Comparison of ENCODE assay signal across 1 cellular context in the genomic region with DNA sequence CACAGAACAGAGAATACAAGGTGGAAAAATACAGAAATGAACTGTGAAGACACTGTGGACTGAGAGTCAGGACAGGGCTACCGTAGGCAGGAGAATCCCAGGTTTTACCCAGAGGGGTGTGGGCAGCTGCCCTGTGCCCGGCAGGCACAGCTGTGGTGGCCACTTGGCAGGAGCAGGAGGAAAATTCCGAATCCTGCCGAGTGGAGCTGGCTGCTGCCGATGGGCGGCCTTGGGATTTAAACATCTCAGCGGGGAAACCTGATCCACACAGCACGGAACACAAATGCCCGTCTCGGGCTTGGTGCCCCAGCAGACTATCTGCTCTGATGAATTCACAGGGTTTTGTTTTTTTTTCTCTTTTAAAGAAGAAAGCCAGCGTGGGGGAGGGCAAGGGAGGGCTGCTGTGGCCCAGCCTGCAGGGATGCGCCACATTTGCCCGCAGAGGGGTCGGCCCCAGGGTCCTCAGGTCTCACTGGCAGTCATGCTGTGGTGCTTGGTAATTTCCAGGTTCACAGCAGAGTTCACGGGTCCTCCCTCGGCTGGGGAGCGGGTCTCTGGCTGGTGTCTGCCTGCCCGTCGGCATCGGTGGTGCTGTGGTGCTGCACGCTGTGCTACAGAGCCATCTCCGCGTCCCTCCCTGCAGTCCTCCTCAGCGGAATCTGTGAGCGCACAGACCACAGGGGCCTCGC.
TF ChIP-seq lines count a peak whose summit lies in the region.

No MANE protein-coding gene starts in this region.

TF ChIP-seq in HepG2, 621 proteins besides CTCF, POLR2A, EP300 and RAD21:
- TF ChIP-seq NR3C1 (CRISPR knock-in tag; IDR thresholded peaks at IDR 0.05), result no peak
- 0 out of 2 replicates have a peak, but pooled peaks have one; percentile 60 for TF ChIP-seq HNRNPL (IDR thresholded peaks at IDR 0.05; ENCODE audit: low read depth, low read length)
- TF ChIP-seq FOXA3 (CRISPR knock-in tag; IDR thresholded peaks at IDR 0.05), result no peak
- TF ChIP-seq KLF15 (CRISPR knock-in tag; IDR thresholded peaks at IDR 0.05; ENCODE audit: borderline replicate concordance), result no peak
